ENCODE assay signal across 27 cellular contexts in genomic region chr1:56258395-56258794, GRCh38.
DNase-seq lines count a peak whose midpoint lies in the region; ATAC-seq and TF ChIP-seq lines count a peak whose summit lies in the region.
"Had no signal": no experiment of that assay in that cellular context is flagged by ENCODE, and none has a peak within 500 bp of the region (broad histone marks: within the 10 kb centered on the region; RNA-seq: fewer than 3 reads in every experiment).

No MANE protein-coding gene starts in this region.

- no peaks in the 10 kb centered on the region for H3K36me3 ChIP-seq in WERI-Rb-1
- no peaks in the 10 kb centered on the region for H3K36me3 ChIP-seq in brain microvascular endothelial cell (replicated peaks)
- H3K36me3 ChIP-seq: colonic mucosa, thyroid gland had no signal

- peak; percentile 49 for DNase-seq in Right ventricle myocardium inferior (ENCODE audit: missing footprints)
- DNase-seq in cardiac septum (ENCODE audit: low spot score), result no peak
- peak; percentile 8 for DNase-seq in NCI-H2196 treated with DMSO at 0.1 percent for 48 hours (lab: John Stamatoyannopoulos, UW; ENCODE audit: unreplicated experiment)
- DNase-seq in WERI-Rb-1, result peak; percentile 9
- no peak for DNase-seq in brain microvascular endothelial cell
- DNase-seq in G401 (ENCODE audit: low spot score), result no peak
- DNase-seq in NCI-H226, result no peak
- DNase-seq in HK-2 (ENCODE audit: unreplicated experiment), result no peak
- DNase-seq: activated CD4-positive, alpha-beta T cell treated with anti-CD3 and anti-CD28 coated beads, Interleukin-2, amount 50 U/mL, for 48 hours; activated naive CD4-positive, alpha-beta T cell treated with anti-CD3 and anti-CD28 coated beads, Interleukin-2, amount 10 ng/mL, durations not matched to agents 7 days and 5 days; CD8-positive, alpha-beta memory T cell; colonic mucosa; effector memory CD4-positive, alpha-beta T cell; GF-D8; glutamatergic neuron; H9; IMR-90; naive thymus-derived CD4-positive, alpha-beta T cell; NCI-H1048; occipital lobe; RPMI8226; stimulated activated CD4-positive, alpha-beta T cell treated with anti-CD3 and anti-CD28 coated beads, Interleukin-1b, Interleukin-23, amount 100 ng/mL, for 48 hours; stimulated activated CD8-positive, alpha-beta memory T cell treated with anti-CD3 and anti-CD28 coated beads, Interleukin-4, amount 100 ng/mL, for 48 hours; stimulated activated naive CD8-positive, alpha-beta T cell treated with anti-CD3 and anti-CD28 coated beads, Interleukin-15, amount 100 ng/mL, for 72 hours; T-helper 1 cell; thyroid gland had no signal

- H3K27ac ChIP-seq in WERI-Rb-1 (no peak overlapping the region), brain microvascular endothelial cell (no peak overlapping the region)
- H3K27ac ChIP-seq: colonic mucosa, thyroid gland had no signal

- no peak for ATAC-seq in Right ventricle myocardium inferior
- ATAC-seq: naive thymus-derived CD4-positive, alpha-beta T cell; stimulated activated naive CD8-positive, alpha-beta T cell treated with anti-CD3 and anti-CD28 coated beads, Interleukin-15, amount 100 ng/mL, for 72 hours had no signal

- peaks cover 4% of the 10 kb centered on the region for H3K9me3 ChIP-seq in WERI-Rb-1 (ENCODE audit: severe bottlenecking)
- H3K9me3 ChIP-seq: colonic mucosa, thyroid gland had no signal

- intact Hi-C loops in Right ventricle myocardium inferior (cut with DNase I), result no loop called here
- intact Hi-C loops in cardiac septum (cut with DNase I), result loop anchor here (5.0 to 10.0 kb wide), 2 partner anchors 144 to 316 kb away; partner anchors contain the start of gene PLPP3

- TF ChIP-seq CTCF in WERI-Rb-1 (IDR thresholded peaks at IDR 0.05; ENCODE audit: low read depth, low read length) (no peak), brain microvascular endothelial cell (IDR thresholded peaks at IDR 0.05; ENCODE audit: low read depth, low read length, missing control alignments) (no peak)

- H3K4me3 ChIP-seq in WERI-Rb-1 (ENCODE audit: low read depth, low read length) (no peak overlapping the region), brain microvascular endothelial cell (ENCODE audit: low read depth, low read length) (no peak overlapping the region)
- H3K4me3 ChIP-seq: colonic mucosa, smooth muscle cell, thyroid gland had no signal

- H3K27me3 ChIP-seq in WERI-Rb-1 (ENCODE audit: insufficient read depth, low read depth, severe bottlenecking) (no peaks in the 10 kb centered on the region), brain microvascular endothelial cell (replicated peaks) (no peaks in the 10 kb centered on the region)
- H3K27me3 ChIP-seq: colonic mucosa, thyroid gland had no signal

- in situ Hi-C loops in brain microvascular endothelial cell (cut with HindIII; ENCODE audit: low pct_ligation_motif_present, low sequenced_read_pairs), result no loop called here
- in situ Hi-C loops in G401 (cut with HindIII; ENCODE audit: low sequenced_read_pairs), result no loop called here

Comparison
In these comparisons a context has a peak if more than half of its experiments do, and no peak if none do; other contexts are left out.
1. DNase-seq: peak in Right ventricle myocardium inferior (single experiment), NCI-H2196 treated with DMSO at 0.1 percent for 48 hours (single experiment) and WERI-Rb-1 (single experiment); none in cardiac septum (single experiment), brain microvascular endothelial cell (single experiment), G401 (single experiment), NCI-H226 (single experiment) and HK-2 (single experiment).